In the genomic region with DNA sequence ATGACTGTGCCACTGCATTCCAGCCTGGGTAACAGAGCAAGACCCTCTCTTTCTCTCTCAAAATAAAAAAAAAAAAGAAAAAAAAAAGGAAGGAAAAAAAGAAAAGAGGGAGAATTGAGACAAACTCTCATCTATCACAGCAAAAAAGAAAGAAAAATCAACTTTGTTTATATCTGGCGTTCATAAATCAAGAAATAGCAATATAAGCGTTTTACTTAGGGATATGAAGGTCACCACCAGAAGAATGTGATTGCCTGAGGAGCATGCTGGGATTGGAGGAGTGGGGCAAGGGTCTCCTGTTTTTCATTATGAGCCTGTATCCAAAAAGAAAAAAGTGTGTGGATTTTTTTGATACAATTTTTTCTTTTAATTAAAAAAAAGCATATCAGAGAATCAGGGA, we compare ENCODE assay signal across 24 cellular contexts.
DNase-seq lines count a peak whose midpoint lies in the region; ATAC-seq, FAIRE-seq and TF ChIP-seq lines count a peak whose summit lies in the region.
"Had no signal": no experiment of that assay in that cellular context is flagged by ENCODE, and none has a peak within 500 bp of the region (broad histone marks: within the 10 kb centered on the region; RNA-seq: fewer than 3 reads in every experiment).

No MANE protein-coding gene starts in this region.

- intact Hi-C loops in GM12878 (cut with micrococcal nuclease; ENCODE audit: unreplicated experiment) (loop anchor here (2.0 kb wide), 1 partner anchor 77 kb away; no protein-coding TSS in a partner anchor), natural killer cell (cut with micrococcal nuclease) (no loop called here)

- no peak for DNase-seq in SK-N-SH
- DNase-seq in GM12878 (ENCODE audit: low read depth, low spot score): no peak
- DNase-seq in natural killer cell: no peak
- no peak for DNase-seq in CD1c-positive myeloid dendritic cell (ENCODE audit: extremely low spot score)
- no peak for DNase-seq in RWPE1 (ENCODE audit: low spot score)
- DNase-seq in KBM-7: no peak
- DNase-seq: AML-193, colonic mucosa, DMS 273 treated with DMSO at 0.1 percent for 48 hours, foreskin melanocyte, heart right ventricle, lower lobe of right lung, MV-4-11, right cardiac atrium had no signal

- in situ Hi-C loops in GM12878 (cut with MboI): no loop called here
- in situ Hi-C loops in KBM-7 (cut with MboI; ENCODE audit: low pct_unique_long_range_greater_than_20kb, low sequenced_read_pairs): no loop called here

- H4K20me1 ChIP-seq in SK-N-SH (ENCODE audit: insufficient read depth): no peaks in the 10 kb centered on the region
- H4K20me1 ChIP-seq in GM12878 (ENCODE audit: control insufficient read depth, insufficient read depth): no peaks in the 10 kb centered on the region

- no TSS peak for BruUV-seq in GM12878 (replicated peaks; lab: Mats Ljungman, UMichigan)

- H3K4me1 ChIP-seq in SK-N-SH (ENCODE audit: control insufficient read depth in 1 of 2, insufficient read depth in 2 of 2, low read depth in 1 of 2, low read length in 1 of 2) (peaks cover 6 to 14% of the 10 kb centered on the region in 2 experiments; a peak in 2 of 4 replicates), HUES48 (ENCODE audit: control insufficient read depth, insufficient read depth, low read length) (0 out of 2 replicates have a peak, but pooled peaks cover 3% of the 10 kb centered on the region), GM12878 (ENCODE audit: control insufficient read depth, insufficient read depth, low read length) (peaks cover 21% of the 10 kb centered on the region)
- H3K4me1 ChIP-seq: colonic mucosa, lower lobe of right lung, parathyroid adenoma, suprapubic skin had no signal

- CTCF ChIA-PET in SK-N-SH (lab: Yijun Ruan, JAX) (no interaction called here), GM12878 (lab: Yijun Ruan, JAX) (interaction anchor here (0.7 to 2.8 kb wide), 2 partner anchors 42 to 83 kb away, joined by 3 to 10 read pairs; no protein-coding TSS in a partner anchor), RWPE1 (lab: Yijun Ruan, JAX) (interaction anchor here (0.6 kb wide), 1 partner anchor 97 kb away, joined by 3 read pairs; no protein-coding TSS in a partner anchor)

- H2AFZ ChIP-seq in SK-N-SH (ENCODE audit: low read depth): no peak overlapping the region
- H2AFZ ChIP-seq in GM12878 (ENCODE audit: control insufficient read depth, low read depth, low read length): no peak overlapping the region
- H2AFZ ChIP-seq: parathyroid adenoma had no signal

- H3K9ac ChIP-seq in SK-N-SH (no peak overlapping the region), HUES48 (ENCODE audit: low read depth, low read length) (no peak overlapping the region), GM12878 (ENCODE audit: control insufficient read depth, insufficient read depth, low read length) (no peak overlapping the region)
- H3K9ac ChIP-seq: parathyroid adenoma had no signal

- H3K36me3 ChIP-seq in SK-N-SH (replicated peaks in 1 of 2; ENCODE audit: control insufficient read depth in 1 of 2, insufficient read depth in 2 of 2, low read length in 1 of 2) (peaks cover 16 to 17% of the 10 kb centered on the region in 2 experiments), HUES48 (ENCODE audit: control insufficient read depth, insufficient read depth, low read length) (peaks cover 40% of the 10 kb centered on the region), GM12878 (ENCODE audit: control insufficient read depth in 2 of 2, insufficient read depth in 2 of 2, low read length in 1 of 2) (peaks cover 4 to 5% of the 10 kb centered on the region in 2 experiments; a peak in 3 of 4 replicates)
- H3K36me3 ChIP-seq: colonic mucosa had no signal

- no peak for FAIRE-seq in GM12878 (lab: Jason Lieb, UNC)

- H3F3A ChIP-seq in SK-N-SH (replicated peaks; ENCODE audit: insufficient read depth): peaks cover 17% of the 10 kb centered on the region

- no peaks in the 10 kb centered on the region for H3K9me3 Mint-ChIP-seq in natural killer cell
- H3K9me3 Mint-ChIP-seq: activated naive CD4-positive, alpha-beta T cell treated with anti-CD3 and anti-CD28 coated beads for 36 hours; CD8-positive, alpha-beta T cell; neural crest cell had no signal

- peak overlapping the region; percentile 26; the same call in 1 of the 2 replicates for H3K4me2 ChIP-seq in SK-N-SH
- no peak overlapping the region for H3K4me2 ChIP-seq in GM12878 (ENCODE audit: control insufficient read depth, insufficient read depth)

- peaks cover 8 to 10% of the 10 kb centered on the region in 2 donors for H3K4me1 Mint-ChIP-seq in natural killer cell

- POLR2A ChIA-PET in SK-N-SH (lab: Yijun Ruan, JAX): no interaction called here
- POLR2A ChIA-PET in GM12878 (lab: Charles Lee): no interaction called here
- POLR2A ChIA-PET in RWPE1 (lab: Yijun Ruan, JAX; ENCODE audit: low non-redundant PET): no interaction called here

- H3K27me3 Mint-ChIP-seq in natural killer cell (ENCODE audit: low read depth in 2 of 2): no peaks in the 10 kb centered on the region

- no peak overlapping the region for H3K4me3 Mint-ChIP-seq in natural killer cell
- H3K4me3 Mint-ChIP-seq: activated naive CD4-positive, alpha-beta T cell treated with anti-CD3 and anti-CD28 coated beads for 36 hours; CD8-positive, alpha-beta T cell; neural crest cell had no signal

- H3K27ac Mint-ChIP-seq in natural killer cell: peak overlapping the region; percentile 70 to 87

- TF ChIP-seq POLR2A in GM12878 (IDR thresholded peaks at IDR 0.05; ENCODE audit: low read depth, low read length): no peak

- no peaks in the 10 kb centered on the region for H3K79me2 ChIP-seq in SK-N-SH (ENCODE audit: insufficient read depth)
- H3K79me2 ChIP-seq in GM12878 (ENCODE audit: control insufficient read depth, insufficient read depth, low read length): no peaks in the 10 kb centered on the region; the same call in 1 of the 2 replicates

- WGBS in SK-N-SH (ENCODE audit: low lambda C conversion rate): 94% methylated on average over 2 of the region's 2 CpGs
- WGBS in GM12878 (ENCODE audit: insufficient coverage, insufficient replicate concordance, low lambda C conversion rate, missing lambda C conversion rate): 97% methylated on average over 2 of the region's 2 CpGs

- RAD21 ChIA-PET in GM12878 (lab: Charles Lee; ENCODE audit: unreplicated experiment): interaction anchor here (1.2 kb wide), 1 partner anchor 177 kb away, joined by 4 read pairs; no protein-coding TSS in a partner anchor

- H3K9me2 ChIP-seq in SK-N-SH: no peaks in the 10 kb centered on the region

- SMC1A ChIA-PET in GM12878 (lab: Charles Lee; ENCODE audit: uncharacterized antibody, unreplicated experiment): interaction anchor here (1.3 to 1.5 kb wide), 2 partner anchors 22 to 83 kb away, joined by 3 to 4 read pairs; no protein-coding TSS in a partner anchor

- TF ChIP-seq CTCF in SK-N-SH (IDR thresholded peaks at IDR 0.05): no peak
- TF ChIP-seq CTCF in GM12878 (IDR thresholded peaks at IDR 0.05 in 2 of 3, conservative IDR thresholded peaks at IDR 0.05 in 1 of 3; ENCODE audit: control insufficient read depth in 2 of 3, extremely low read depth in 1 of 3, insufficient read depth in 1 of 3, low read depth in 3 of 3, low read length in 3 of 3): no peak
- TF ChIP-seq CTCF in natural killer cell (IDR thresholded peaks at IDR 0.05): no peak
- no peak for TF ChIP-seq CTCF in RWPE1 (conservative IDR thresholded peaks at IDR 0.05; ENCODE audit: low read depth)

- H3K27ac ChIP-seq in SK-N-SH (ENCODE audit: low read depth in 2 of 2, low read length in 1 of 2): peak overlapping the region in 1 of 2 experiments; percentile 78; a peak in 2 of 4 replicates
- peak overlapping the region; percentile 53 for H3K27ac ChIP-seq in HUES48 (ENCODE audit: low read depth, low read length)
- H3K27ac ChIP-seq in GM12878 (ENCODE audit: control insufficient read depth, insufficient read depth): peak overlapping the region; percentile 91
- no peak overlapping the region for H3K27ac ChIP-seq in RWPE1
- H3K27ac ChIP-seq: 22Rv1, colonic mucosa, esophagus muscularis mucosa, heart right ventricle, lower lobe of right lung, parathyroid adenoma, suprapubic skin had no signal

- no peak overlapping the region for H3K4me3 ChIP-seq in SK-N-SH (ENCODE audit: low read depth in 2 of 2, low read length in 1 of 2)
- no peak overlapping the region for H3K4me3 ChIP-seq in HUES48 (ENCODE audit: low read depth, low read length)
- no peak overlapping the region for H3K4me3 ChIP-seq in GM12878
- H3K4me3 ChIP-seq: colonic mucosa, esophagus muscularis mucosa, heart right ventricle, lower lobe of right lung, suprapubic skin had no signal

- no peak for ATAC-seq in SK-N-SH treated with all-trans-retinoic acid at 6 μM for 48 hours
- ATAC-seq in GM12878: no peak
- ATAC-seq in natural killer cell: no peak
- ATAC-seq: heart right ventricle, lower lobe of right lung, right cardiac atrium, Right ventricle myocardium inferior had no signal

- H3K36me3 Mint-ChIP-seq in natural killer cell: peaks cover 22% of the 10 kb centered on the region

- no peaks in the 10 kb centered on the region for H3K27me3 ChIP-seq in SK-N-SH (ENCODE audit: insufficient read depth)
- no peaks in the 10 kb centered on the region for H3K27me3 ChIP-seq in HUES48 (ENCODE audit: control insufficient read depth, insufficient read depth, low read length)
- H3K27me3 ChIP-seq in GM12878 (replicated peaks in 1 of 2; ENCODE audit: control insufficient read depth in 2 of 2, insufficient read depth in 2 of 2, low read length in 1 of 2): no peaks in the 10 kb centered on the region
- H3K27me3 ChIP-seq: colonic mucosa, esophagus muscularis mucosa, heart right ventricle, suprapubic skin had no signal

- H3K9me3 ChIP-seq in SK-N-SH (no peaks in the 10 kb centered on the region), HUES48 (ENCODE audit: control insufficient read depth, insufficient read depth, low read length) (no peaks in the 10 kb centered on the region), GM12878 (replicated peaks; ENCODE audit: control insufficient read depth, insufficient read depth, low read length) (no peaks in the 10 kb centered on the region)
- H3K9me3 ChIP-seq: colonic mucosa, esophagus muscularis mucosa, heart right ventricle, lower lobe of right lung, suprapubic skin had no signal

- TF ChIP-seq EP300 in SK-N-SH (IDR thresholded peaks at IDR 0.05; ENCODE audit: borderline replicate concordance in 1 of 2, low read depth in 1 of 2, low read length in 1 of 2) (no peak), GM12878 (IDR thresholded peaks at IDR 0.05; ENCODE audit: borderline replicate concordance in 1 of 2, control insufficient read depth in 1 of 2, low read depth in 2 of 2, low read length in 2 of 2) (no peak)

- TF ChIP-seq RAD21 in SK-N-SH (IDR thresholded peaks at IDR 0.05; ENCODE audit: low read length) (no peak), GM12878 (IDR thresholded peaks at IDR 0.05; ENCODE audit: insufficient read depth, low read depth, low read length) (no peak)

TF ChIP-seq in GM12878, 131 proteins besides CTCF, POLR2A, EP300 and RAD21:
- no peak for TF ChIP-seq STAT1 (conservative IDR thresholded peaks at IDR 0.05)
